ENCODE assay signal across 19 cellular contexts in the genomic region with DNA sequence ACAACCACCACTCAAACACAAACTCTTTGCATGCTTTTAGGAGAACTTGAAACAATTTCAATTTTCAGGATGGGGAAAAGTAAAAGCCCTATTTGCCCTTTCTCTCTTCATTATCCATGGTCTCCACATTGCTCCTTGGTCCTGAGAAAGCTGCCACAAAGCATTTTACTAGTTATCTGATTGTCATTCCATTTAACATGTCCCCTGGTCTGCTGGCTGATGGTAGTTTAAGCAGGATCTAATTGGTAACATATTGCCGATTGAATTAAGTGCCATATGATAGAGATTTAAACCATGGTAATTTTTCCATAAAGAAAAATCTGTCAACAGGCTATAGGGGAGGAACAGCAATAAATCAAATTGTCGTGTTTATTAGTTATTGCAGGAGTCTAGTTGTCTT.
"Had no signal": no experiment of that assay in that cellular context is flagged by ENCODE, and none has a peak within 500 bp of the region (broad histone marks: within the 10 kb centered on the region; RNA-seq: fewer than 3 reads in every experiment).

No MANE protein-coding gene starts in this region.

- H3K27ac Mint-ChIP-seq: activated naive CD4-positive, alpha-beta T cell treated with anti-CD3 and anti-CD28 coated beads, Interleukin-2, amount 50 U/mL, for 72 hours; nephron progenitor cell had no signal

- H3K27ac ChIP-seq: body of pancreas, heart right ventricle, psoas muscle, sigmoid colon, thyroid gland had no signal

- H3K36me3 ChIP-seq: heart right ventricle, sigmoid colon, thyroid gland had no signal

- H3K9me3 ChIP-seq: body of pancreas, heart right ventricle, psoas muscle, sigmoid colon, thyroid gland had no signal

- H3K9me3 Mint-ChIP-seq: activated T-cell treated with anti-CD3 and anti-CD28 coated beads, Interleukin-2, amount 50 U/mL, for 4 hours had no signal

- ATAC-seq: activated CD4-positive, CD25-positive, alpha-beta regulatory T cell treated with anti-CD3 and anti-CD28 coated beads, Interleukin-2, amount 50 U/mL, for 24 hours; activated naive CD4-positive, alpha-beta T cell treated with anti-CD3 and anti-CD28 coated beads, Interleukin-2, amount 50 U/mL, for 72 hours; activated T-cell treated with anti-CD3 and anti-CD28 coated beads, Interleukin-2, amount 50 U/mL, for 4 hours; body of pancreas; heart right ventricle; left lobe of liver; psoas muscle had no signal

- H3K4me3 ChIP-seq: body of pancreas, heart right ventricle, psoas muscle, sigmoid colon, thyroid gland had no signal

- DNase-seq: activated CD4-positive, alpha-beta T cell treated with anti-CD3 and anti-CD28 coated beads, Interleukin-2, amount 50 U/mL, for 48 hours; activated effector memory CD4-positive, alpha-beta T cell treated with anti-CD3 and anti-CD28 coated beads, Interleukin-2, amount 50 U/mL, for 16 hours; activated T-cell treated with anti-CD3 and anti-CD28 coated beads, Interleukin-2, amount 50 U/mL, for 4 hours; amniotic stem cell; body of pancreas; central memory CD4-positive, alpha-beta T cell; cortex of kidney; effector memory CD4-positive, alpha-beta T cell; heart right ventricle; islet precursor cell; nephron progenitor cell; psoas muscle; sigmoid colon; stimulated activated CD4-positive, alpha-beta T cell treated with anti-CD3 and anti-CD28 coated beads, Interleukin-12 subunit alpha, Interleukin-12 subunit beta, amount 100 ng/mL, for 4 hours; stimulated activated CD4-positive, alpha-beta T cell treated with anti-CD3 and anti-CD28 coated beads, Interleukin-2, amount 100 ng/mL, for 48 hours; thyroid gland had no signal

- H3K4me1 ChIP-seq: body of pancreas, heart right ventricle, psoas muscle, sigmoid colon, thyroid gland had no signal

- H3K4me3 Mint-ChIP-seq: activated T-cell treated with anti-CD3 and anti-CD28 coated beads, Interleukin-2, amount 50 U/mL, for 4 hours; nephron progenitor cell had no signal
